1 cellular context compared by ENCODE assay signal in the genomic region with DNA sequence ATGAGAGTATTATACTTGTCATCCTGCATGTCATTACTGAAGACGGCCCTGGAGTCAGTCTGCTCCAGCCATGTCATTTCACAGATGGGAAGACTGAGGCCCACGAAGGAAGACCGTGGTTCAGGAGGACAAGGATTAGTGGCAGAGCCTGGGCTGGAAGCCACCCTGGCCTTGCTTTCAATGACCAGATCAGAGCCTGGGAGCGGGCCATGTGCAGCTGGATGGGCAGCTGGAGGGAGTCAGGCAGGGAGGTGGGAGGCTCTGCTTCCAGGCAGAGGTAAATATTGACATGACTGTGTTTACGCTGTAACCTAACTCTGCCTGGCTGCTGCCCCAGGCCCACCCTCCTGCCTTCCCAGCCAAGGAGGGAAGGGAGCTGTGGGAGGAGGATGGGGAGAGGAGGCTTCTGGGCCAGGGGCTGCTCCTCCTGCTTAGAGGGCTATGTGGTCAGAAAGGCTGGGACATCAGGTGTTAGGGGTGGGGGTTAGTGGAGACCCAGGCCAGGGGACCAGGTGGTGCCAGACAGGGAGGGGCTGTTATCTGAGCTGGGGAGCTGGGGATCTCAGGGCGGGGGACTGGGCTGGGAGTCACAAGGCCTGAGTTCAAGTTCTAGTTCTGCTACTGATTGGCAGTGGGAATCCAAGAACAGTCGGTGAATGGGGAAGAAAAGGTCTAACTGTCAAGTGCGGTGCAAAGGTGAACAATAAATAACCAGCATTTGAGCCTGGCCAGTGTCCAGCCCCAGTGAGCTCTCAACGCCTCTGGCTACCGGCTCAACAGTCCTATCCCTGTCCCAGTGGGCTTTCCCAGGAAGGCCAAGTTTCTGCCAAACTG.
TF ChIP-seq lines count a peak whose summit lies in the region.

No MANE protein-coding gene starts in this region.

TF ChIP-seq in WTC11, 78 proteins besides CTCF, POLR2A, EP300 and RAD21 (continued from another document):
- TF ChIP-seq, protein P1, sequence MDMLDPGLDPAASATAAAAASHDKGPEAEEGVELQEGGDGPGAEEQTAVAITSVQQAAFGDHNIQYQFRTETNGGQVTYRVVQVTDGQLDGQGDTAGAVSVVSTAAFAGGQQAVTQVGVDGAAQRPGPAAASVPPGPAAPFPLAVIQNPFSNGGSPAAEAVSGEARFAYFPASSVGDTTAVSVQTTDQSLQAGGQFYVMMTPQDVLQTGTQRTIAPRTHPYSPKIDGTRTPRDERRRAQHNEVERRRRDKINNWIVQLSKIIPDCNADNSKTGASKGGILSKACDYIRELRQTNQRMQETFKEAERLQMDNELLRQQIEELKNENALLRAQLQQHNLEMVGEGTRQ (CRISPR knock-in tag; IDR thresholded peaks at IDR 0.05), result no peak
- TF ChIP-seq, protein P2, sequence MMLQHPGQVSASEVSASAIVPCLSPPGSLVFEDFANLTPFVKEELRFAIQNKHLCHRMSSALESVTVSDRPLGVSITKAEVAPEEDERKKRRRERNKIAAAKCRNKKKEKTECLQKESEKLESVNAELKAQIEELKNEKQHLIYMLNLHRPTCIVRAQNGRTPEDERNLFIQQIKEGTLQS (CRISPR knock-in tag; conservative IDR thresholded peaks at IDR 0.05), result no peak
- no peak for TF ChIP-seq ZNF138 (CRISPR knock-in tag; conservative IDR thresholded peaks at IDR 0.05)
- no peak for TF ChIP-seq TCF7 (CRISPR knock-in tag; IDR thresholded peaks at IDR 0.05; ENCODE audit: low read depth)
- no peak for TF ChIP-seq E2F4 (CRISPR knock-in tag; IDR thresholded peaks at IDR 0.05; ENCODE audit: borderline replicate concordance, low read depth)
